15 cellular contexts compared by ENCODE assay signal in genomic region chr13:27038323-27038722, GRCh38.
DNase-seq lines count a peak whose midpoint lies in the region; ATAC-seq lines count a peak whose summit lies in the region.
"Had no signal": no experiment of that assay in that cellular context is flagged by ENCODE, and none has a peak within 500 bp of the region (broad histone marks: within the 10 kb centered on the region; RNA-seq: fewer than 3 reads in every experiment).

No MANE protein-coding gene starts in this region.

- H3K36me3 ChIP-seq in MG63 = no peaks in the 10 kb centered on the region
- H3K36me3 ChIP-seq: BE2C, gastrocnemius medialis had no signal

- no peak overlapping the region for H3K4me3 Mint-ChIP-seq in activated CD8-positive, alpha-beta memory T cell treated with anti-CD3 and anti-CD28 coated beads, Interleukin-2, amount 10 ng/mL, durations not matched to agents 7 days and 5 days
- H3K4me3 Mint-ChIP-seq: brain had no signal

- no peaks in the 10 kb centered on the region for H3K36me3 Mint-ChIP-seq in activated CD8-positive, alpha-beta memory T cell treated with anti-CD3 and anti-CD28 coated beads, Interleukin-2, amount 10 ng/mL, durations not matched to agents 7 days and 5 days
- H3K36me3 Mint-ChIP-seq: brain had no signal

- CTCF ChIA-PET in activated CD8-positive, alpha-beta memory T cell treated with anti-CD3 and anti-CD28 coated beads, Interleukin-2, amount 10 ng/mL, durations not matched to agents 7 days and 5 days (lab: Charles Lee) = interaction anchor here (0.9 kb wide), 1 partner anchor 13 kb away, joined by 4 read pairs; no protein-coding TSS in a partner anchor

- H3K27ac Mint-ChIP-seq in activated CD8-positive, alpha-beta memory T cell treated with anti-CD3 and anti-CD28 coated beads, Interleukin-2, amount 10 ng/mL, durations not matched to agents 7 days and 5 days = no peak overlapping the region
- H3K27ac Mint-ChIP-seq: brain had no signal

- H3K27me3 ChIP-seq in MG63 = no peaks in the 10 kb centered on the region
- H3K27me3 ChIP-seq: BE2C, testis had no signal

- DNase-seq in AG20443 (ENCODE audit: low spot score) = peak; percentile 74
- DNase-seq in MG63 = peak; percentile 67
- DNase-seq in dedifferentiated amniotic fluid mesenchymal stem cell (ENCODE audit: extremely low spot score) = peak; percentile 34
- DNase-seq in lung microvascular endothelial cell (ENCODE audit: low read depth in 2 of 2) = peak; percentile 80 to 82
- DNase-seq in activated effector memory CD4-positive, alpha-beta T cell treated with Interleukin-2 at 50 U/mL for 16 hours = no peak
- no peak for DNase-seq in superior temporal gyrus (ENCODE audit: extremely low spot score)
- DNase-seq in activated CD8-positive, alpha-beta memory T cell treated with anti-CD3 and anti-CD28 coated beads, Interleukin-2, amount 10 ng/mL, durations not matched to agents 7 days and 5 days = no peak
- no peak for DNase-seq in cerebellar cortex (ENCODE audit: low spot score)
- DNase-seq: activated CD8-positive, alpha-beta memory T cell treated with anti-CD3 and anti-CD28 coated beads, Interleukin-2, amount 50 U/mL, for 4 hours; BE2C; gastrocnemius medialis; KBM-7; testis had no signal

- peaks cover 22% of the 10 kb centered on the region for H3K27me3 Mint-ChIP-seq in activated CD8-positive, alpha-beta memory T cell treated with anti-CD3 and anti-CD28 coated beads, Interleukin-2, amount 10 ng/mL, durations not matched to agents 7 days and 5 days

- no peaks in the 10 kb centered on the region for H3K9me3 ChIP-seq in MG63
- H3K9me3 ChIP-seq: BE2C, gastrocnemius medialis, testis had no signal

- no peaks in the 10 kb centered on the region for H3K9me3 Mint-ChIP-seq in activated CD8-positive, alpha-beta memory T cell treated with anti-CD3 and anti-CD28 coated beads, Interleukin-2, amount 10 ng/mL, durations not matched to agents 7 days and 5 days (ENCODE audit: low read depth)
- H3K9me3 Mint-ChIP-seq: brain had no signal

- ATAC-seq in activated CD8-positive, alpha-beta memory T cell treated with anti-CD3 and anti-CD28 coated beads, Interleukin-2, amount 10 ng/mL, durations not matched to agents 7 days and 5 days = no peak
- ATAC-seq: gastrocnemius medialis had no signal

- peaks cover 9% of the 10 kb centered on the region for H3K4me1 Mint-ChIP-seq in activated CD8-positive, alpha-beta memory T cell treated with anti-CD3 and anti-CD28 coated beads, Interleukin-2, amount 10 ng/mL, durations not matched to agents 7 days and 5 days

- H3K4me3 ChIP-seq in MG63 = no peak overlapping the region
- H3K4me3 ChIP-seq: gastrocnemius medialis, lung, testis had no signal

Comparison
In these comparisons a context has a peak if more than half of its experiments do, and no peak if none do; other contexts are left out.
1. DNase-seq: peak in AG20443 (single experiment), MG63 (single experiment), dedifferentiated amniotic fluid mesenchymal stem cell (single experiment) and lung microvascular endothelial cell (2 of 2); none in activated effector memory CD4-positive, alpha-beta T cell treated with Interleukin-2 at 50 U/mL for 16 hours (single experiment), superior temporal gyrus (single experiment), activated CD8-positive, alpha-beta memory T cell treated with anti-CD3 and anti-CD28 coated beads, Interleukin-2, amount 10 ng/mL, durations not matched to agents 7 days and 5 days (single experiment) and cerebellar cortex (single experiment).